In genomic region chr1:163076446-163076845, GRCh38 we compare ENCODE assay signal across 21 cellular contexts. TPM values are rescaled to one million over a fixed set of nuclear protein-coding genes. Genes with fewer than 3 reads are reported as not detected.
A peak's percentile ranks its signal among the peaks of the same experiment; 100 is the strongest.
DNase-seq lines count a peak whose midpoint lies in the region; ATAC-seq and TF ChIP-seq lines count a peak whose summit lies in the region.
"Had no signal": no experiment of that assay in that cellular context is flagged by ENCODE, and none has a peak within 500 bp of the region (broad histone marks: within the 10 kb centered on the region; RNA-seq: fewer than 3 reads in every experiment).

No MANE protein-coding gene starts in this region.

- intact Hi-C loops in esophagus muscularis mucosa (cut with DNase I), result no loop called here

- H3K4me3 ChIP-seq in esophagus muscularis mucosa (no peak overlapping the region), rectal smooth muscle tissue (ENCODE audit: low read length) (no peak overlapping the region)
- H3K4me3 ChIP-seq: MG63, PC-9, SJSA1 had no signal

- no peak for TF ChIP-seq CTCF in esophagus muscularis mucosa (IDR thresholded peaks at IDR 0.05)

- TF ChIP-seq POLR2A in esophagus muscularis mucosa (IDR thresholded peaks at IDR 0.05; ENCODE audit: low read depth), result no peak

- no peak; the same call in 2 of the 3 replicates for ATAC-seq in SK-N-SH treated with all-trans-retinoic acid at 6 μM for 48 hours
- ATAC-seq in HG02970 (IDR thresholded peaks at IDR 0.05; ENCODE audit: low FRiP score, unreplicated experiment), result no peak

- H3K27me3 ChIP-seq in esophagus muscularis mucosa (no peaks in the 10 kb centered on the region), rectal smooth muscle tissue (ENCODE audit: control insufficient read depth, insufficient read depth, low read length) (no peaks in the 10 kb centered on the region)
- H3K27me3 ChIP-seq: MG63, SJSA1 had no signal

- peaks cover 0 to 23% (median 3%) of the 10 kb centered on the region in 4 donors for H3K36me3 ChIP-seq in esophagus muscularis mucosa
- peaks cover 6% of the 10 kb centered on the region for H3K36me3 ChIP-seq in rectal smooth muscle tissue (ENCODE audit: control insufficient read depth, insufficient read depth, low read length)
- H3K36me3 ChIP-seq: MG63, SJSA1 had no signal

- no peak for TF ChIP-seq EP300 in esophagus muscularis mucosa (IDR thresholded peaks at IDR 0.05)

- H3K9me3 ChIP-seq in esophagus muscularis mucosa, result no peaks in the 10 kb centered on the region
- H3K9me3 ChIP-seq: MG63, SJSA1 had no signal

- 84% methylated on average over 3 of the region's 3 CpGs for whole genome bisulfite sequencing in esophagus muscularis mucosa

- DNase-seq in HCEC 1CT (peak; percentile 17), esophagus muscularis mucosa (ENCODE audit: extremely low spot score) (no peak), DMS53 (lab: John Stamatoyannopoulos, UW) (no peak), NCI-H226 (no peak)
- DNase-seq: CD8-positive, alpha-beta memory T cell; DMS 273 treated with DMSO at 0.1 percent for 48 hours; DMS79 treated with DMSO at 0.1 percent for 48 hours; GF-D8; KG1; MG63; NCI-H2029; NCI-H526 treated with DMSO at 0.1 percent for 48 hours; PC-9; Right ventricle myocardium superior; RPMI8226 had no signal

- peak overlapping the region; percentile 24 to 46 (median 36) for H3K27ac ChIP-seq in esophagus muscularis mucosa (replicated peaks in 1 of 4)
- peak overlapping the region; percentile 3 for H3K27ac ChIP-seq in rectal smooth muscle tissue (ENCODE audit: low read depth, low read length)
- H3K27ac ChIP-seq: C4-2B, PC-9, SJSA1 had no signal

- no peak overlapping the region for H3K9ac ChIP-seq in rectal smooth muscle tissue (ENCODE audit: low read length)

- H3K4me1 ChIP-seq in esophagus muscularis mucosa, result peaks cover 0 to 36% (median 25%) of the 10 kb centered on the region in 4 donors
- H3K4me1 ChIP-seq in rectal smooth muscle tissue (ENCODE audit: control insufficient read depth, insufficient read depth, low read length), result peaks cover 4% of the 10 kb centered on the region

TF ChIP-seq in SK-N-SH treated with all-trans-retinoic acid at 6 μM for 48 hours, 23 proteins besides CTCF, POLR2A, EP300 and RAD21:
- no peak for TF ChIP-seq CREB5 (CRISPR knock-in tag; IDR thresholded peaks at IDR 0.05; ENCODE audit: low read depth)
- 0 out of 2 replicates have a peak, but pooled peaks have one; percentile 5 for TF ChIP-seq PATZ1 (CRISPR knock-in tag; IDR thresholded peaks at IDR 0.05; ENCODE audit: borderline replicate concordance)

RNA-seq across cellular contexts. Expression of gene RGS4, which starts 7.3 kb away (rescaled TPM):
- total RNA-seq in esophagus muscularis mucosa, result 10 to 100 TPM; 15.8 to 39.9 (median 24.0) TPM
- total RNA-seq: CD8-positive, alpha-beta memory T cell; NCI-H460; PC-9 had no signal
